In genomic region chr1:210342986-210343780, GRCh38 we compare ENCODE assay signal across 9 cellular contexts. TPM values are rescaled to one million over a fixed set of nuclear protein-coding genes. Genes with fewer than 3 reads are reported as not detected.
DNase-seq lines count a peak whose midpoint lies in the region; ATAC-seq and TF ChIP-seq lines count a peak whose summit lies in the region.
"Had no signal": no experiment of that assay in that cellular context is flagged by ENCODE, and none has a peak within 500 bp of the region (broad histone marks: within the 10 kb centered on the region; RNA-seq: fewer than 3 reads in every experiment).

No MANE protein-coding gene starts in this region.

- no peak overlapping the region for H3K27ac ChIP-seq in colonic mucosa

- no peaks in the 10 kb centered on the region for H3K36me3 ChIP-seq in colonic mucosa

- peak overlapping the region in 1 of 2 donors; percentile 21 for H3K9ac ChIP-seq in colonic mucosa (ENCODE audit: low read depth in 2 of 2, low read length in 2 of 2)

- intact Hi-C loops in colonic mucosa (cut with DNase I): no loop called here

- H3K27ac Mint-ChIP-seq in nephron progenitor cell: no peak overlapping the region
- H3K27ac Mint-ChIP-seq: activated naive CD8-positive, alpha-beta T cell had no signal

- ATAC-seq in GM19351 (IDR thresholded peaks at IDR 0.05; ENCODE audit: unreplicated experiment) (peak; percentile 46), HG03354 (IDR thresholded peaks at IDR 0.05; ENCODE audit: poor library complexity, severe bottlenecking, unreplicated experiment) (peak; percentile 66)

- no peaks in the 10 kb centered on the region for H3K27me3 ChIP-seq in colonic mucosa

- H3K4me1 Mint-ChIP-seq in nephron progenitor cell: peaks cover 4% of the 10 kb centered on the region

- H3K9me3 ChIP-seq in colonic mucosa: no peaks in the 10 kb centered on the region

- no peak overlapping the region for H3K4me3 Mint-ChIP-seq in nephron progenitor cell
- H3K4me3 Mint-ChIP-seq: activated naive CD8-positive, alpha-beta T cell had no signal

- H3K27me3 Mint-ChIP-seq in nephron progenitor cell (ENCODE audit: low read depth, poor library complexity): peaks cover 8% of the 10 kb centered on the region
- H3K27me3 Mint-ChIP-seq: activated naive CD8-positive, alpha-beta T cell had no signal

- H3K4me3 ChIP-seq in colonic mucosa: peak overlapping the region; percentile 19

- H3K4me1 ChIP-seq in colonic mucosa: no peaks in the 10 kb centered on the region

- TF ChIP-seq CTCF in colonic mucosa (IDR thresholded peaks at IDR 0.05): no peak
- no peak for TF ChIP-seq CTCF in nephron progenitor cell (IDR thresholded peaks at IDR 0.05)

- H3K36me3 Mint-ChIP-seq in nephron progenitor cell (ENCODE audit: low read depth): no peaks in the 10 kb centered on the region
- H3K36me3 Mint-ChIP-seq: activated naive CD8-positive, alpha-beta T cell had no signal

- DNase-seq in A172 (ENCODE audit: low spot score) (peak; percentile 68), colonic mucosa (no peak), renal cortical epithelial cell (ENCODE audit: low read depth) (peak; percentile 38), nephron progenitor cell (no peak), activated T-cell treated with anti-CD3 and anti-CD28 coated beads for 4 hours (no peak), NCI-H524 treated with DMSO at 0.1 percent for 48 hours (lab: John Stamatoyannopoulos, UW) (no peak)

- no peaks in the 10 kb centered on the region for H3K9me3 Mint-ChIP-seq in nephron progenitor cell

RNA-seq across cellular contexts. Expression of gene HHAT, which starts 14.5 kb away (rescaled TPM):
- total RNA-seq in A172 (2014; rRNA removed; shearing (Covaris generic)): 10.7 and 24.7 TPM in 2 replicates
- 1 to 10 TPM; 3.2 to 4.9 TPM for total RNA-seq in colonic mucosa
- total RNA-seq in renal cortical epithelial cell: 30.6 and 33.5 TPM in 2 replicates

Comparison
In these comparisons a context has a peak if more than half of its experiments do, and no peak if none do; other contexts are left out.
1. DNase-seq: peak in A172 (single experiment) and renal cortical epithelial cell (single experiment); none in colonic mucosa (single experiment), nephron progenitor cell (single experiment), activated T-cell treated with anti-CD3 and anti-CD28 coated beads for 4 hours (single experiment) and NCI-H524 treated with DMSO at 0.1 percent for 48 hours (single experiment).